Comparison of ENCODE assay signal across 17 cellular contexts in the genomic region with DNA sequence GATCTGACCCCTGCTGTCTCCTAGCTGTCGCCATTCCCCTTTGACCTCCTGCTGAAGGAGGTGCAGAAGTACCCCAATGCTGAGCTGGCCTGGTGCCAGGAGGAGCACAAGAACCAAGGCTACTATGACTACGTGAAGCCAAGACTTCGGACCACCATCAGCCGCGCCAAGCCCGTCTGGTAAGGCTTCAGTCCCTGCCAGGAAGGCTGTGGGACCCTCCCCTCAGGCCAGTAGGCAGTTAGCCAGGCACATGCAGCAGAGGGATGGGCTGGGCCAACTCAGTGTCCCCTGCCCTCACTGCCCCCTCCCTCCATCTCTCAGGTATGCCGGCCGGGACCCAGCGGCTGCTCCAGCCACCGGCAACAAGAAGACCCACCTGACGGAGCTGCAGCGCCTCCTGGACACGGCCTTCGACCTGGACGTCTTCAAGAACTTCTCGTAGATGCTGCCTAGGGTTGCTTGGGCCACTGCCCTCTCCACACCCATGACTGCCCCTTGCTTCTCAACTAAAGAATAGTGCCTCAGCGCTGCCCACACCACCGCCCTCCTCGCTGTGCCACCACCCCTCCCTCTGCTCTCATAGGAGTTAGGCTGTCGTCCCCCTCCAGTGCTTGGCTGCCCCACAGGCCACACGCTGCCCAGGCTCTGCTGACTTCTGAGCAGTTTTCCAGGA.
"Had no signal": no experiment of that assay in that cellular context is flagged by ENCODE, and none has a peak within 500 bp of the region (broad histone marks: within the 10 kb centered on the region; RNA-seq: fewer than 3 reads in every experiment).

No MANE protein-coding gene starts in this region.

- H3K9me3 Mint-ChIP-seq: activated CD8-positive, alpha-beta T cell treated with anti-CD3 and anti-CD28 coated beads for 36 hours; activated T-helper 2 cell treated with anti-CD3 and anti-CD28 coated beads, Interferon-gamma antibody, Interleukin-2, Interleukin-4, amounts not matched to agents 10 μg/mL and 5 μg/mL and 100 μg/mL, durations not matched to agents 14 hours and 24 hours and 36 hours; natural killer cell treated with Interleukin-12 subunit alpha and Interleukin-12 subunit beta and Interleukin-15 and Interleukin-18, amount 100 ng/mL, for 72 hours; T-cell had no signal

- H3K27me3 Mint-ChIP-seq: activated CD8-positive, alpha-beta T cell treated with anti-CD3 and anti-CD28 coated beads for 36 hours; natural killer cell treated with Interleukin-12 subunit alpha and Interleukin-12 subunit beta and Interleukin-15 and Interleukin-18, amount 100 ng/mL, for 72 hours; T-cell had no signal

- H3K4me3 ChIP-seq: body of pancreas, skin epidermis, tibial artery had no signal

- H3K27ac ChIP-seq: body of pancreas, skin epidermis, tibial artery had no signal

- H3K4me1 ChIP-seq: tibial artery had no signal

- DNase-seq: activated CD4-positive, alpha-beta T cell treated with anti-CD3 and anti-CD28 coated beads for 1 hour; activated CD8-positive, alpha-beta T cell treated with anti-CD3 and anti-CD28 coated beads for 36 hours; activated naive CD4-positive, alpha-beta T cell treated with anti-CD3 and anti-CD28 coated beads, Interleukin-2, amount 50 U/mL, for 16 hours; amniotic stem cell; dermis blood vessel endothelial cell; endodermal cell; glutamatergic neuron; left colon; retina; T-cell; T1000 had no signal

- H3K9me3 ChIP-seq: body of pancreas, tibial artery had no signal

- H3K27ac Mint-ChIP-seq: activated CD8-positive, alpha-beta T cell treated with anti-CD3 and anti-CD28 coated beads for 36 hours; activated T-helper 2 cell treated with anti-CD3 and anti-CD28 coated beads, Interferon-gamma antibody, Interleukin-2, Interleukin-4, amounts not matched to agents 10 μg/mL and 5 μg/mL and 100 μg/mL, durations not matched to agents 14 hours and 24 hours and 36 hours; endodermal cell; natural killer cell treated with Interleukin-12 subunit alpha and Interleukin-12 subunit beta and Interleukin-15 and Interleukin-18, amount 100 ng/mL, for 72 hours; T-cell had no signal

- ATAC-seq: activated CD8-positive, alpha-beta T cell treated with anti-CD3 and anti-CD28 coated beads for 36 hours; body of pancreas; esophagus mucosa; left colon; T-cell had no signal

- H3K27me3 ChIP-seq: body of pancreas, tibial artery had no signal

- H3K4me3 Mint-ChIP-seq: activated CD8-positive, alpha-beta T cell treated with anti-CD3 and anti-CD28 coated beads for 36 hours; endodermal cell; natural killer cell treated with Interleukin-12 subunit alpha and Interleukin-12 subunit beta and Interleukin-15 and Interleukin-18, amount 100 ng/mL, for 72 hours; T-cell had no signal
